Comparison of ENCODE assay signal across 1 cellular context in genomic region chr1:32969556-32969955, GRCh38.
TF ChIP-seq lines count a peak whose summit lies in the region.

No MANE protein-coding gene starts in this region.

TF ChIP-seq in HCT116, 20 proteins besides CTCF, POLR2A, EP300 and RAD21 (continued from another document):
- no peak for TF ChIP-seq REST (IDR thresholded peaks at IDR 0.05; ENCODE audit: low read depth)
- TF ChIP-seq YY1 (IDR thresholded peaks at IDR 0.05; ENCODE audit: extremely low read depth, insufficient replicate concordance, low read depth, low read length), result no peak
- TF ChIP-seq ZNF274 (IDR thresholded peaks at IDR 0.05; ENCODE audit: low read depth, low read length), result no peak
